In genomic region chrX:943035-943434, GRCh38 we compare ENCODE assay signal across 35 cellular contexts.
"Had no signal": no experiment of that assay in that cellular context is flagged by ENCODE, and none has a peak within 500 bp of the region (broad histone marks: within the 10 kb centered on the region; RNA-seq: fewer than 3 reads in every experiment).

No MANE protein-coding gene starts in this region.

- H3K36me3 ChIP-seq: MG63 had no signal

- H3K9me3 ChIP-seq: MG63 had no signal

- DNase-seq: Karpas-422, Kasumi-1, MG63, MM.1S, MV-4-11, NCI-H1048, NCI-H1092, NCI-H1092 treated with DMSO at 0.1 percent for 48 hours, NCI-H1105, NCI-H1105 treated with DMSO at 0.1 percent for 48 hours, NCI-H1417, NCI-H1417 treated with DMSO at 0.1 percent for 48 hours, NCI-H1436, NCI-H1436 treated with DMSO at 0.1 percent for 48 hours, NCI-H146, NCI-H1694, NCI-H1694 treated with DMSO at 0.1 percent for 48 hours, NCI-H187, NCI-H187 treated with DMSO at 0.1 percent for 48 hours, NCI-H1930, NCI-H2029, NCI-H2029 treated with DMSO at 0.1 percent for 48 hours, NCI-H2081, NCI-H2081 treated with DMSO at 0.1 percent for 48 hours, NCI-H2107, NCI-H2171, NCI-H2171 treated with DMSO at 0.1 percent for 48 hours, NCI-H2227 treated with DMSO at 0.1 percent for 48 hours, NCI-H226, NCI-H345, NCI-H446, NCI-H446 treated with DMSO at 0.1 percent for 48 hours, NCI-H510A, NCI-H510A treated with DMSO at 0.1 percent for 48 hours, NCI-H524 had no signal

- H3K4me3 ChIP-seq: MG63 had no signal
